Comparison of ENCODE assay signal across 1 cellular context in genomic region chr1:224457782-224458144, GRCh38.
TF ChIP-seq lines count a peak whose summit lies in the region.

No MANE protein-coding gene starts in this region.

TF ChIP-seq in SK-N-SH, 30 proteins besides CTCF, POLR2A, EP300 and RAD21 (continued from another document):
- TF ChIP-seq TAF1 (IDR thresholded peaks at IDR 0.05; ENCODE audit: borderline replicate concordance, low read depth, low read length) (no peak), REST (IDR thresholded peaks at IDR 0.05; ENCODE audit: low read depth, low read length) (no peak), RCOR1 (IDR thresholded peaks at IDR 0.05; ENCODE audit: low read length) (no peak)
